Comparison of ENCODE assay signal across 8 cellular contexts in the genomic region with DNA sequence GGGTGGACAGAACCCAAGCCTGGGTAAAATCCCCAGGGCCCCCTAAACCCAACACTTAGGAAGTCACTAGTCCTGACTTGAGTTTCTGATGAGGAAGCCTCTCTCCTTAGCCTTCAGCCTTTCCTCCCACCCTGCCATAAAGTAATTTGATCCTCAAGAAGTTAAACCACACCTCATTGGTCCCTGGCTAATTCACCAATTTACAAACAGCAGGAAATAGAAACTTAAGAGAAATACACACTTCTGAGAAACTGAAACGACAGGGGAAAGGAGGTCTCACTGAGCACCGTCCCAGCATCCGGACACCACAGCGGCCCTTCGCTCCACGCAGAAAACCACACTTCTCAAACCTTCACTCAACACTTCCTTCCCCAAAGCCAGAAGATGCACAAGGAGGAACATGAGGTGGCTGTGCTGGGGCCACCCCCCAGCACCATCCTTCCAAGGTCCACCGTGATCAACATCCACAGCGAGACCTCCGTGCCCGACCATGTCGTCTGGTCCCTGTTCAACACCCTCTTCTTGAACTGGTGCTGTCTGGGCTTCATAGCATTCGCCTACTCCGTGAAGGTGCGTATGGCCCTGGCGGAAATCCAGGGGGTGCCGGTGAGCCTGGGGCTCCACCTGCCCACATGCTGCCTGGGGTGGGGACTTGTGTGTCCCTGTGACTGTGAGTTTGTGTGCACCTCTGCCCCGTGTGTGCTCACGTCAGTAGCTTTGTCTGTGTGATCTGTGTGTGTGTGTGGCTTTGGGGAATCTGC. TPM values are rescaled to one million over a fixed set of nuclear protein-coding genes. Genes with fewer than 3 reads are reported as not detected.
DNase-seq lines count a peak whose midpoint lies in the region; ATAC-seq and TF ChIP-seq lines count a peak whose summit lies in the region.

A gene (plus strand): TSS at position 254 of the 761 bp plus-strand sequence. CDS start 131 bp downstream, at position 385.

- H3K4me3 ChIP-seq in GM12864 (ENCODE audit: low read depth, low read length) = peak within 1 kb of the TSS; percentile 95
- H3K4me3 ChIP-seq in liver (ENCODE audit: low read depth in 1 of 3, low read length in 3 of 3) = peak within 1 kb of the TSS; percentile 48 to 71 (median 61)

- peak; percentile 91 for DNase-seq in GM12864 (ENCODE audit: low read depth)
- DNase-seq in UCSD-AML1 (lab: John Stamatoyannopoulos, UW; ENCODE audit: unreplicated experiment) = peak; percentile 70
- DNase-seq in NCI-H2029 treated with DMSO at 0.1 percent for 48 hours (lab: John Stamatoyannopoulos, UW) = no peak
- DNase-seq in NCI-H146 treated with DMSO at 0.1 percent for 48 hours (lab: John Stamatoyannopoulos, UW; ENCODE audit: unreplicated experiment) = no peak

- H3K36me3 ChIP-seq in liver (ENCODE audit: control insufficient read depth in 4 of 4, insufficient read depth in 3 of 4, low read depth in 1 of 4, low read length in 3 of 4) = no peaks in the 10 kb centered on the region

- H3K27me3 ChIP-seq in liver (ENCODE audit: control insufficient read depth in 4 of 4, insufficient read depth in 4 of 4, low read length in 3 of 4) = no peaks in the 10 kb centered on the region

- peaks cover 3 to 46% (median 22%) of the 10 kb centered on the region in 4 donors for H3K4me1 ChIP-seq in liver (ENCODE audit: control insufficient read depth in 4 of 4, insufficient read depth in 4 of 4, low read length in 3 of 4)

- no peak for TF ChIP-seq RAD21 in liver (IDR thresholded peaks at IDR 0.05)

- peak within 1 kb of the TSS; percentile 81 to 91 for H3K9ac ChIP-seq in liver (ENCODE audit: low read depth in 1 of 2, low read length in 2 of 2)

- no peak for TF ChIP-seq CTCF in GM12864 (IDR thresholded peaks at IDR 0.05; ENCODE audit: low read depth, low read length, missing control alignments)
- no peak for TF ChIP-seq CTCF in liver (IDR thresholded peaks at IDR 0.05; ENCODE audit: low read depth, low read length, missing input control)

- no peaks in the 10 kb centered on the region for H3K9me3 ChIP-seq in liver (ENCODE audit: control insufficient read depth in 4 of 4, low read length in 3 of 4)

- H3K27ac ChIP-seq in cingulate gyrus (ENCODE audit: low read depth, low read length) = peak within 1 kb of the TSS; percentile 72
- peak within 1 kb of the TSS; percentile 81 to 92 for H3K27ac ChIP-seq in liver (ENCODE audit: low read depth in 1 of 2, low read length in 2 of 2)
- peak within 1 kb of the TSS; percentile 61 for H3K27ac ChIP-seq in temporal lobe (ENCODE audit: low read depth, low read length)

- peak; percentile 36 for ATAC-seq in HG02870 (IDR thresholded peaks at IDR 0.05; ENCODE audit: unreplicated experiment)

- 35% methylated on average over 18 of the region's 18 CpGs for WGBS in liver

TF ChIP-seq in liver, 16 proteins besides CTCF, POLR2A, EP300 and RAD21:
- TF ChIP-seq, protein P1, sequence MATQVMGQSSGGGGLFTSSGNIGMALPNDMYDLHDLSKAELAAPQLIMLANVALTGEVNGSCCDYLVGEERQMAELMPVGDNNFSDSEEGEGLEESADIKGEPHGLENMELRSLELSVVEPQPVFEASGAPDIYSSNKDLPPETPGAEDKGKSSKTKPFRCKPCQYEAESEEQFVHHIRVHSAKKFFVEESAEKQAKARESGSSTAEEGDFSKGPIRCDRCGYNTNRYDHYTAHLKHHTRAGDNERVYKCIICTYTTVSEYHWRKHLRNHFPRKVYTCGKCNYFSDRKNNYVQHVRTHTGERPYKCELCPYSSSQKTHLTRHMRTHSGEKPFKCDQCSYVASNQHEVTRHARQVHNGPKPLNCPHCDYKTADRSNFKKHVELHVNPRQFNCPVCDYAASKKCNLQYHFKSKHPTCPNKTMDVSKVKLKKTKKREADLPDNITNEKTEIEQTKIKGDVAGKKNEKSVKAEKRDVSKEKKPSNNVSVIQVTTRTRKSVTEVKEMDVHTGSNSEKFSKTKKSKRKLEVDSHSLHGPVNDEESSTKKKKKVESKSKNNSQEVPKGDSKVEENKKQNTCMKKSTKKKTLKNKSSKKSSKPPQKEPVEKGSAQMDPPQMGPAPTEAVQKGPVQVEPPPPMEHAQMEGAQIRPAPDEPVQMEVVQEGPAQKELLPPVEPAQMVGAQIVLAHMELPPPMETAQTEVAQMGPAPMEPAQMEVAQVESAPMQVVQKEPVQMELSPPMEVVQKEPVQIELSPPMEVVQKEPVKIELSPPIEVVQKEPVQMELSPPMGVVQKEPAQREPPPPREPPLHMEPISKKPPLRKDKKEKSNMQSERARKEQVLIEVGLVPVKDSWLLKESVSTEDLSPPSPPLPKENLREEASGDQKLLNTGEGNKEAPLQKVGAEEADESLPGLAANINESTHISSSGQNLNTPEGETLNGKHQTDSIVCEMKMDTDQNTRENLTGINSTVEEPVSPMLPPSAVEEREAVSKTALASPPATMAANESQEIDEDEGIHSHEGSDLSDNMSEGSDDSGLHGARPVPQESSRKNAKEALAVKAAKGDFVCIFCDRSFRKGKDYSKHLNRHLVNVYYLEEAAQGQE (IDR thresholded peaks at IDR 0.05) = peak; percentile 53
- TF ChIP-seq SP1 (IDR thresholded peaks at IDR 0.05) = peak; percentile 68
- no peak for TF ChIP-seq FOXA1 (IDR thresholded peaks at IDR 0.05)
- TF ChIP-seq YY1 (IDR thresholded peaks at IDR 0.05) = peak; percentile 6
- TF ChIP-seq, protein P2, sequence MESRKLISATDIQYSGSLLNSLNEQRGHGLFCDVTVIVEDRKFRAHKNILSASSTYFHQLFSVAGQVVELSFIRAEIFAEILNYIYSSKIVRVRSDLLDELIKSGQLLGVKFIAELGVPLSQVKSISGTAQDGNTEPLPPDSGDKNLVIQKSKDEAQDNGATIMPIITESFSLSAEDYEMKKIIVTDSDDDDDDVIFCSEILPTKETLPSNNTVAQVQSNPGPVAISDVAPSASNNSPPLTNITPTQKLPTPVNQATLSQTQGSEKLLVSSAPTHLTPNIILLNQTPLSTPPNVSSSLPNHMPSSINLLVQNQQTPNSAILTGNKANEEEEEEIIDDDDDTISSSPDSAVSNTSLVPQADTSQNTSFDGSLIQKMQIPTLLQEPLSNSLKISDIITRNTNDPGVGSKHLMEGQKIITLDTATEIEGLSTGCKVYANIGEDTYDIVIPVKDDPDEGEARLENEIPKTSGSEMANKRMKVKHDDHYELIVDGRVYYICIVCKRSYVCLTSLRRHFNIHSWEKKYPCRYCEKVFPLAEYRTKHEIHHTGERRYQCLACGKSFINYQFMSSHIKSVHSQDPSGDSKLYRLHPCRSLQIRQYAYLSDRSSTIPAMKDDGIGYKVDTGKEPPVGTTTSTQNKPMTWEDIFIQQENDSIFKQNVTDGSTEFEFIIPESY (IDR thresholded peaks at IDR 0.05) = no peak
- peak; percentile 22 to 52 for TF ChIP-seq HNF4A (conservative IDR thresholded peaks at IDR 0.05)
- TF ChIP-seq JUND (IDR thresholded peaks at IDR 0.05) = no peak
- TF ChIP-seq, protein P3, sequence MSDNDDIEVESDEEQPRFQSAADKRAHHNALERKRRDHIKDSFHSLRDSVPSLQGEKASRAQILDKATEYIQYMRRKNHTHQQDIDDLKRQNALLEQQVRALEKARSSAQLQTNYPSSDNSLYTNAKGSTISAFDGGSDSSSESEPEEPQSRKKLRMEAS (IDR thresholded peaks at IDR 0.05) = no peak
- peak; percentile 29 to 46 for TF ChIP-seq RXRA (IDR thresholded peaks at IDR 0.05)
- TF ChIP-seq, protein P4, sequence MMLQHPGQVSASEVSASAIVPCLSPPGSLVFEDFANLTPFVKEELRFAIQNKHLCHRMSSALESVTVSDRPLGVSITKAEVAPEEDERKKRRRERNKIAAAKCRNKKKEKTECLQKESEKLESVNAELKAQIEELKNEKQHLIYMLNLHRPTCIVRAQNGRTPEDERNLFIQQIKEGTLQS (IDR thresholded peaks at IDR 0.05) = no peak
- peak; percentile 90 for TF ChIP-seq TAF1 (conservative IDR thresholded peaks at IDR 0.05)
- TF ChIP-seq EGR1 (IDR thresholded peaks at IDR 0.05; ENCODE audit: low read depth in 2 of 2) = no peak
- no peak for TF ChIP-seq HNF4G (IDR thresholded peaks at IDR 0.05)
- no peak for TF ChIP-seq NR2F2 (IDR thresholded peaks at IDR 0.05)
- no peak for TF ChIP-seq GABPA (IDR thresholded peaks at IDR 0.05 in 1 of 2, conservative IDR thresholded peaks at IDR 0.05 in 1 of 2)
- TF ChIP-seq FOXA2 (IDR thresholded peaks at IDR 0.05) = no peak
TF ChIP-seq in liver: peak in this region for 6.

RNA-seq across cellular contexts. Expression of the gene that starts here (rescaled TPM):
- total RNA-seq in liver = 10 to 100 TPM; 12.6 to 37.4 TPM
- polyA plus RNA-seq in liver = 100 to 1,000 TPM in 1 of 2 donors, 10 to 100 TPM in 1; 96.0 to 113 TPM
- 3.9 TPM for total RNA-seq in temporal lobe

Comparison
In these comparisons a context has a peak if more than half of its experiments do, and no peak if none do; other contexts are left out.
1. DNase-seq: peak in GM12864 (single experiment) and UCSD-AML1 (single experiment); none in NCI-H2029 treated with DMSO at 0.1 percent for 48 hours (single experiment) and NCI-H146 treated with DMSO at 0.1 percent for 48 hours (single experiment).
2. Peak in every context shown above with its lines, with median percentiles within 50 percentile points of each other: H3K27ac ChIP-seq.